Comparison of ENCODE assay signal across 17 cellular contexts in the genomic region with DNA sequence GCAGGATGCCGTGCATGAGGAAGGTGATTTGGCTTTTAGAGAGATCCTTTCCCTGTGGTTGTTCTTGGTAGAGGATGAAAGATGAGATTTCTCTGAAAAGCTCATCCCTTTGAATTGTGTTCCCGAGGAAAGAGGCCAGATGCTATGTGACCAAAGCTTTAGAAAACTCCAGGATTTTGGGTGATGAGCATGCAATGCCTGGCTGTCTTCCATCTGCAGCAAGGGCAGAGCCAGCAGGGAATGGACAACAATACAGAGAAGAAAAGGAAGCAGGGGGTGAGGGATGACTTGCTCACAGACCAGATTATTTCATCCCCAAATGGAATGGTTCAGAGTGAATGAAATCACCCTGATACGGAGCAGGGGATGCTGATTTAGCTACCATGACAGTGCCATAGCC.
A peak's percentile ranks its signal among the peaks of the same experiment; 100 is the strongest.
DNase-seq lines count a peak whose midpoint lies in the region; TF ChIP-seq lines count a peak whose summit lies in the region.
"Had no signal": no experiment of that assay in that cellular context is flagged by ENCODE, and none has a peak within 500 bp of the region (broad histone marks: within the 10 kb centered on the region; RNA-seq: fewer than 3 reads in every experiment).

No MANE protein-coding gene starts in this region.

- no peaks in the 10 kb centered on the region for H3K9me3 ChIP-seq in effector memory CD4-positive, alpha-beta T cell (ENCODE audit: control insufficient read depth, low read length)
- H3K9me3 ChIP-seq: A549; BLaER1 treated with 17β-estradiol and CSF1 and Interleukin-3, amounts not matched to agents 10 nM and 100 nM; Caco-2 had no signal

- no peaks in the 10 kb centered on the region for H3K27me3 ChIP-seq in effector memory CD4-positive, alpha-beta T cell (replicated peaks; ENCODE audit: control insufficient read depth, insufficient read depth, low read length, poor library complexity, severe bottlenecking)
- H3K27me3 ChIP-seq: BLaER1 treated with 17β-estradiol and CSF1 and Interleukin-3, amounts not matched to agents 10 nM and 100 nM had no signal

- POLR2A ChIA-PET in HEK293T (lab: Yijun Ruan, JAX): no interaction called here

- no peak overlapping the region for H3K27ac ChIP-seq in effector memory CD4-positive, alpha-beta T cell (ENCODE audit: insufficient read depth, low read length, poor library complexity, severe bottlenecking)
- H3K27ac ChIP-seq: 22Rv1; A549; BLaER1 treated with 17β-estradiol and CSF1 and Interleukin-3, amounts not matched to agents 10 nM and 100 nM; C4-2B had no signal

- no peaks in the 10 kb centered on the region for H3K4me1 ChIP-seq in effector memory CD4-positive, alpha-beta T cell (ENCODE audit: control insufficient read depth, insufficient read depth, low read length, poor library complexity, severe bottlenecking)
- H3K4me1 ChIP-seq: A549, Caco-2 had no signal

- in situ Hi-C loops in G401 (cut with HindIII; ENCODE audit: low sequenced_read_pairs): no loop called here

- DNase-seq in G401 (ENCODE audit: low spot score) (peak; percentile 90), cerebellum (ENCODE audit: low spot score) (peak; percentile 68), occipital lobe (lab: John Stamatoyannopoulos, UW) (peak; percentile 7), HEK293T (ENCODE audit: extremely low spot score) (no peak)
- no peak for DNase-seq in effector memory CD4-positive, alpha-beta T cell
- DNase-seq: AML-193; Caco-2; Calu3; CD4-positive, alpha-beta T cell; CD8-positive, alpha-beta T cell; DMS79 treated with DMSO at 0.1 percent for 48 hours; GDM1 had no signal

- H3K4me3 ChIP-seq in effector memory CD4-positive, alpha-beta T cell (ENCODE audit: insufficient read depth, low read depth, low read length, poor library complexity, severe bottlenecking): no peak overlapping the region
- H3K4me3 ChIP-seq: A549; BLaER1 treated with 17β-estradiol and CSF1 and Interleukin-3, amounts not matched to agents 10 nM and 100 nM; GM12878 had no signal

- CTCF ChIA-PET in HEK293T (lab: Yijun Ruan, JAX): no interaction called here

- H3K36me3 ChIP-seq in effector memory CD4-positive, alpha-beta T cell (ENCODE audit: control insufficient read depth, insufficient read depth, low read length): no peaks in the 10 kb centered on the region
- H3K36me3 ChIP-seq: BLaER1 treated with 17β-estradiol and CSF1 and Interleukin-3, amounts not matched to agents 10 nM and 100 nM had no signal

TF ChIP-seq in HEK293T, 16 proteins besides CTCF, POLR2A, EP300 and RAD21:
- TF ChIP-seq ARNT (IDR thresholded peaks at IDR 0.05) (no peak), L3MBTL2 (conservative IDR thresholded peaks at IDR 0.05) (no peak), SUZ12 (IDR thresholded peaks at IDR 0.05) (no peak)
TF ChIP-seq in HEK293T: peak in this region for 0.

Comparison
In these comparisons a context has a peak if more than half of its experiments do, and no peak if none do; other contexts are left out.
1. DNase-seq: peak in G401 (single experiment), cerebellum (single experiment) and occipital lobe (single experiment); none in HEK293T (single experiment) and effector memory CD4-positive, alpha-beta T cell (0 of 3).